In genomic region chr6:7901056-7901455, GRCh38 we compare ENCODE assay signal across 12 cellular contexts.
"Had no signal": no experiment of that assay in that cellular context is flagged by ENCODE, and none has a peak within 500 bp of the region (broad histone marks: within the 10 kb centered on the region; RNA-seq: fewer than 3 reads in every experiment).

No MANE protein-coding gene starts in this region.

- H3K27me3 ChIP-seq: brain microvascular endothelial cell, uterus had no signal

- H3K4me1 ChIP-seq: parathyroid adenoma, uterus had no signal

- FAIRE-seq: islet of Langerhans had no signal

- H3K4me3 ChIP-seq: uterus had no signal

- H3K27me3 Mint-ChIP-seq: activated CD4-positive, alpha-beta T cell treated with anti-CD3 and anti-CD28 coated beads, Interleukin-2, amount 10 ng/mL, durations not matched to agents 24 days and 14 days; activated naive CD8-positive, alpha-beta T cell treated with anti-CD3 and anti-CD28 coated beads, Interleukin-2, amount 10 ng/mL, durations not matched to agents 7 days and 5 days; naive thymus-derived CD4-positive, alpha-beta T cell had no signal

- H3K9me3 ChIP-seq: uterus had no signal

- H3K9ac ChIP-seq: parathyroid adenoma had no signal

- H2AFZ ChIP-seq: parathyroid adenoma had no signal

- DNase-seq: activated CD4-positive, alpha-beta T cell treated with anti-CD3 and anti-CD28 coated beads, Interleukin-2, amount 10 ng/mL, durations not matched to agents 24 days and 14 days; activated CD4-positive, CD25-positive, alpha-beta regulatory T cell; activated naive CD4-positive, alpha-beta T cell; activated naive CD8-positive, alpha-beta T cell treated with anti-CD3 and anti-CD28 coated beads, Interleukin-2, amount 10 ng/mL, durations not matched to agents 7 days and 5 days; brain microvascular endothelial cell; naive thymus-derived CD4-positive, alpha-beta T cell; stimulated activated CD4-positive, alpha-beta T cell treated with anti-CD3 and anti-CD28 coated beads, Interleukin-12 subunit alpha, Interleukin-12 subunit beta, amount 100 ng/mL, for 4 hours; stimulated activated CD4-positive, alpha-beta T cell treated with anti-CD3 and anti-CD28 coated beads, Interleukin-2, amount 100 ng/mL, for 24 hours; uterus had no signal

- H3K4me3 Mint-ChIP-seq: activated CD4-positive, alpha-beta T cell treated with anti-CD3 and anti-CD28 coated beads, Interleukin-2, amount 10 ng/mL, durations not matched to agents 24 days and 14 days; activated naive CD8-positive, alpha-beta T cell treated with anti-CD3 and anti-CD28 coated beads, Interleukin-2, amount 10 ng/mL, durations not matched to agents 7 days and 5 days; naive thymus-derived CD4-positive, alpha-beta T cell; T-helper 2 cell treated with Interferon-gamma antibody and Interleukin-4, amounts not matched to agents 5 μg/mL and 100 μg/mL, for 36 hours had no signal

- H3K9me3 Mint-ChIP-seq: activated CD4-positive, alpha-beta T cell treated with anti-CD3 and anti-CD28 coated beads, Interleukin-2, amount 10 ng/mL, durations not matched to agents 24 days and 14 days; activated naive CD8-positive, alpha-beta T cell treated with anti-CD3 and anti-CD28 coated beads, Interleukin-2, amount 10 ng/mL, durations not matched to agents 7 days and 5 days; T-helper 2 cell treated with Interferon-gamma antibody and Interleukin-4, amounts not matched to agents 5 μg/mL and 100 μg/mL, for 36 hours had no signal

- ATAC-seq: naive thymus-derived CD4-positive, alpha-beta T cell had no signal

- H3K27ac Mint-ChIP-seq: activated CD4-positive, alpha-beta T cell treated with anti-CD3 and anti-CD28 coated beads, Interleukin-2, amount 10 ng/mL, durations not matched to agents 24 days and 14 days; activated naive CD8-positive, alpha-beta T cell treated with anti-CD3 and anti-CD28 coated beads, Interleukin-2, amount 10 ng/mL, durations not matched to agents 7 days and 5 days; naive thymus-derived CD4-positive, alpha-beta T cell; T-helper 2 cell treated with Interferon-gamma antibody and Interleukin-4, amounts not matched to agents 5 μg/mL and 100 μg/mL, for 36 hours had no signal

- H3K27ac ChIP-seq: brain microvascular endothelial cell, parathyroid adenoma, uterus had no signal

- H3K36me3 ChIP-seq: uterus had no signal
